ENCODE assay signal across 41 cellular contexts in genomic region chr13:26735677-26736076, GRCh38. TPM values are rescaled to one million over a fixed set of nuclear protein-coding genes. Genes with fewer than 3 reads are reported as not detected.
"Had no signal": no experiment of that assay in that cellular context is flagged by ENCODE, and none has a peak within 500 bp of the region (broad histone marks: within the 10 kb centered on the region; RNA-seq: fewer than 3 reads in every experiment).

No MANE protein-coding gene starts in this region.

- H3K36me3 Mint-ChIP-seq: activated naive CD4-positive, alpha-beta T cell treated with anti-CD3 and anti-CD28 coated beads, Interleukin-2, amount 10 ng/mL, durations not matched to agents 7 days and 5 days; activated naive CD8-positive, alpha-beta T cell treated with anti-CD3 and anti-CD28 coated beads, Interleukin-2, amount 10 ng/mL, durations not matched to agents 7 days and 5 days had no signal

- H3K27ac ChIP-seq: adrenal gland, ascending aorta, body of pancreas, brain microvascular endothelial cell, breast epithelium, cardiac muscle cell had no signal

- H3K27ac Mint-ChIP-seq: activated naive CD4-positive, alpha-beta T cell treated with anti-CD3 and anti-CD28 coated beads for 36 hours; activated naive CD4-positive, alpha-beta T cell treated with anti-CD3 and anti-CD28 coated beads, Interleukin-2, amount 10 ng/mL, durations not matched to agents 7 days and 5 days; activated naive CD4-positive, alpha-beta T cell treated with anti-CD3 and anti-CD28 coated beads, Interleukin-2, amount 50 U/mL, for 24 hours; activated naive CD4-positive, alpha-beta T cell treated with anti-CD3 and anti-CD28 coated beads, Interleukin-2, amount 50 U/mL, for 72 hours; activated naive CD8-positive, alpha-beta T cell; activated naive CD8-positive, alpha-beta T cell treated with anti-CD3 and anti-CD28 coated beads for 36 hours; activated naive CD8-positive, alpha-beta T cell treated with anti-CD3 and anti-CD28 coated beads, Interleukin-2, amount 10 ng/mL, durations not matched to agents 7 days and 5 days; activated naive CD8-positive, alpha-beta T cell treated with anti-CD3 and anti-CD28 coated beads, Interleukin-2, amount 50 U/mL, for 24 hours; activated T-cell treated with anti-CD3 and anti-CD28 coated beads, Interleukin-2, amount 50 U/mL, for 24 hours; activated T-cell treated with anti-CD3 and anti-CD28 coated beads, Interleukin-2, amount 50 U/mL, for 72 hours; activated T-helper 1 cell treated with anti-CD3 and anti-CD28 coated beads, Interleukin-12 subunit alpha, Interleukin-12 subunit beta, Interleukin-2, Interleukin-4 antibody, amounts not matched to agents 30 ng/mL and 10 ng/mL and 1 ng/mL, durations not matched to agents 14 hours and 24 hours and 36 hours; activated T-helper 17 cell treated with anti-CD3 and anti-CD28 coated beads, Interleukin-2, amount 50 U/mL, for 72 hours; activated T-helper 2 cell treated with anti-CD3 and anti-CD28 coated beads, Interferon-gamma antibody, Interleukin-2, Interleukin-4, amounts not matched to agents 10 μg/mL and 5 μg/mL and 100 μg/mL, durations not matched to agents 14 hours and 24 hours and 36 hours; brain had no signal

- H3K9me3 ChIP-seq: adrenal gland, body of pancreas had no signal

- DNase-seq: activated effector memory CD4-positive, alpha-beta T cell treated with anti-CD3 and anti-CD28 coated beads, Interleukin-2, amount 50 U/mL, for 16 hours; activated effector memory CD4-positive, alpha-beta T cell treated with Interleukin-2 at 50 U/mL for 16 hours; activated gamma-delta T cell; activated gamma-delta T cell treated with Interleukin-2 at 50 U/mL for 16 hours; activated naive CD4-positive, alpha-beta T cell; activated naive CD4-positive, alpha-beta T cell treated with anti-CD3 and anti-CD28 coated beads for 36 hours; activated naive CD4-positive, alpha-beta T cell treated with anti-CD3 and anti-CD28 coated beads, Interleukin-2, amount 10 ng/mL, durations not matched to agents 7 days and 5 days; activated naive CD4-positive, alpha-beta T cell treated with anti-CD3 and anti-CD28 coated beads, Interleukin-2, amount 50 U/mL, for 16 hours; activated naive CD4-positive, alpha-beta T cell treated with Interleukin-2 at 50 U/mL for 16 hours; activated naive CD8-positive, alpha-beta T cell treated with anti-CD3 and anti-CD28 coated beads for 36 hours; activated naive CD8-positive, alpha-beta T cell treated with anti-CD3 and anti-CD28 coated beads, Interleukin-2, amount 10 ng/mL, durations not matched to agents 7 days and 5 days; activated naive CD8-positive, alpha-beta T cell treated with anti-CD3 and anti-CD28 coated beads, Interleukin-2, amount 50 U/mL, for 24 hours; activated T-cell treated with anti-CD3 and anti-CD28 coated beads, Interleukin-2, amount 50 U/mL, for 1 hour; activated T-cell treated with anti-CD3 and anti-CD28 coated beads, Interleukin-2, amount 50 U/mL, for 24 hours; activated T-cell treated with anti-CD3 and anti-CD28 coated beads, Interleukin-2, amount 50 U/mL, for 4 hours; activated T-cell treated with anti-CD3 and anti-CD28 coated beads, Interleukin-2, amount 50 U/mL, for 48 hours; activated T-cell treated with anti-CD3 and anti-CD28 coated beads, Interleukin-2, amount 50 U/mL, for 72 hours; adrenal gland; amniotic stem cell; amygdala; anterior cingulate cortex; aorta; body of pancreas; brain microvascular endothelial cell; caudate nucleus; central memory CD4-positive, alpha-beta T cell; cerebellar nuclear complex had no signal

- H3K27me3 Mint-ChIP-seq: activated naive CD8-positive, alpha-beta T cell treated with anti-CD3 and anti-CD28 coated beads for 36 hours had no signal

- FAIRE-seq: astrocyte had no signal

- H3K36me3 ChIP-seq: adrenal gland, ascending aorta, brain microvascular endothelial cell, breast epithelium, cardiac muscle cell had no signal

- H3K4me1 ChIP-seq: adrenal gland, ascending aorta, body of pancreas, breast epithelium had no signal

- H3K4me3 ChIP-seq: adrenal gland, ascending aorta, body of pancreas, breast epithelium, cardiac muscle cell had no signal

- H3K27me3 ChIP-seq: ascending aorta, body of pancreas, brain microvascular endothelial cell, cardiac muscle cell had no signal

- ATAC-seq: activated naive CD4-positive, alpha-beta T cell treated with anti-CD3 and anti-CD28 coated beads, Interleukin-2, amount 50 U/mL, for 72 hours; activated naive CD8-positive, alpha-beta T cell treated with anti-CD3 and anti-CD28 coated beads, Interleukin-2, amount 50 U/mL, for 24 hours; activated T-cell treated with anti-CD3 and anti-CD28 coated beads, Interleukin-2, amount 50 U/mL, for 4 hours; activated T-cell treated with anti-CD3 and anti-CD28 coated beads, Interleukin-2, amount 50 U/mL, for 72 hours; activated T-helper 17 cell treated with anti-CD3 and anti-CD28 coated beads, Interleukin-2, amount 50 U/mL, for 72 hours; body of pancreas had no signal

- H3K4me3 Mint-ChIP-seq: activated naive CD4-positive, alpha-beta T cell treated with anti-CD3 and anti-CD28 coated beads for 36 hours; activated naive CD4-positive, alpha-beta T cell treated with anti-CD3 and anti-CD28 coated beads, Interleukin-2, amount 10 ng/mL, durations not matched to agents 7 days and 5 days; activated naive CD4-positive, alpha-beta T cell treated with anti-CD3 and anti-CD28 coated beads, Interleukin-2, amount 50 U/mL, for 24 hours; activated naive CD8-positive, alpha-beta T cell; activated naive CD8-positive, alpha-beta T cell treated with anti-CD3 and anti-CD28 coated beads for 36 hours; activated naive CD8-positive, alpha-beta T cell treated with anti-CD3 and anti-CD28 coated beads, Interleukin-2, amount 10 ng/mL, durations not matched to agents 7 days and 5 days; activated naive CD8-positive, alpha-beta T cell treated with anti-CD3 and anti-CD28 coated beads, Interleukin-2, amount 50 U/mL, for 24 hours; activated T-cell treated with anti-CD3 and anti-CD28 coated beads, Interleukin-2, amount 50 U/mL, for 24 hours; activated T-cell treated with anti-CD3 and anti-CD28 coated beads, Interleukin-2, amount 50 U/mL, for 4 hours; activated T-cell treated with anti-CD3 and anti-CD28 coated beads, Interleukin-2, amount 50 U/mL, for 72 hours; activated T-helper 1 cell treated with anti-CD3 and anti-CD28 coated beads, Interleukin-12 subunit alpha, Interleukin-12 subunit beta, Interleukin-2, Interleukin-4 antibody, amounts not matched to agents 30 ng/mL and 10 ng/mL and 1 ng/mL, durations not matched to agents 14 hours and 24 hours and 36 hours; activated T-helper 17 cell treated with anti-CD3 and anti-CD28 coated beads, Interleukin-2, amount 50 U/mL, for 72 hours; brain; central memory CD8-positive, alpha-beta T cell had no signal

- H3K4me1 Mint-ChIP-seq: activated naive CD4-positive, alpha-beta T cell treated with anti-CD3 and anti-CD28 coated beads, Interleukin-2, amount 10 ng/mL, durations not matched to agents 7 days and 5 days; activated naive CD4-positive, alpha-beta T cell treated with anti-CD3 and anti-CD28 coated beads, Interleukin-2, amount 50 U/mL, for 24 hours; activated naive CD8-positive, alpha-beta T cell treated with anti-CD3 and anti-CD28 coated beads for 36 hours; activated naive CD8-positive, alpha-beta T cell treated with anti-CD3 and anti-CD28 coated beads, Interleukin-2, amount 10 ng/mL, durations not matched to agents 7 days and 5 days; activated naive CD8-positive, alpha-beta T cell treated with anti-CD3 and anti-CD28 coated beads, Interleukin-2, amount 50 U/mL, for 24 hours; activated T-helper 17 cell treated with anti-CD3 and anti-CD28 coated beads, Interleukin-2, amount 50 U/mL, for 72 hours; brain; central memory CD8-positive, alpha-beta T cell had no signal

RNA-seq across cellular contexts. Expression of gene GPR12, which starts 24.9 kb away (rescaled TPM):
- total RNA-seq: activated naive CD4-positive, alpha-beta T cell treated with anti-CD3 and anti-CD28 coated beads for 36 hours; activated naive CD4-positive, alpha-beta T cell treated with anti-CD3 and anti-CD28 coated beads, Interleukin-2, amount 50 U/mL, for 72 hours; activated naive CD8-positive, alpha-beta T cell treated with anti-CD3 and anti-CD28 coated beads for 36 hours; activated naive CD8-positive, alpha-beta T cell treated with anti-CD3 and anti-CD28 coated beads, Interleukin-2, amount 10 ng/mL, durations not matched to agents 7 days and 5 days; activated T-cell treated with anti-CD3 and anti-CD28 coated beads, Interleukin-2, amount 50 U/mL, for 4 hours; activated T-cell treated with anti-CD3 and anti-CD28 coated beads, Interleukin-2, amount 50 U/mL, for 72 hours; activated T-helper 1 cell treated with anti-CD3 and anti-CD28 coated beads, Interleukin-12 subunit alpha, Interleukin-12 subunit beta, Interleukin-2, Interleukin-4 antibody, amounts not matched to agents 30 ng/mL and 10 ng/mL and 1 ng/mL, durations not matched to agents 14 hours and 24 hours and 36 hours; activated T-helper 17 cell treated with anti-CD3 and anti-CD28 coated beads, Interleukin-2, amount 50 U/mL, for 72 hours; activated T-helper 2 cell treated with anti-CD3 and anti-CD28 coated beads, Interferon-gamma antibody, Interleukin-2, Interleukin-4, amounts not matched to agents 10 μg/mL and 5 μg/mL and 100 μg/mL, durations not matched to agents 14 hours and 24 hours and 36 hours; adrenal gland; ascending aorta; astrocyte; body of pancreas; cardiac muscle cell; cardiac septum; chondrocyte had no signal
- polyA plus RNA-seq: adrenal gland, aorta, cardiac muscle cell had no signal
